1 cellular context compared by ENCODE assay signal in the genomic region with DNA sequence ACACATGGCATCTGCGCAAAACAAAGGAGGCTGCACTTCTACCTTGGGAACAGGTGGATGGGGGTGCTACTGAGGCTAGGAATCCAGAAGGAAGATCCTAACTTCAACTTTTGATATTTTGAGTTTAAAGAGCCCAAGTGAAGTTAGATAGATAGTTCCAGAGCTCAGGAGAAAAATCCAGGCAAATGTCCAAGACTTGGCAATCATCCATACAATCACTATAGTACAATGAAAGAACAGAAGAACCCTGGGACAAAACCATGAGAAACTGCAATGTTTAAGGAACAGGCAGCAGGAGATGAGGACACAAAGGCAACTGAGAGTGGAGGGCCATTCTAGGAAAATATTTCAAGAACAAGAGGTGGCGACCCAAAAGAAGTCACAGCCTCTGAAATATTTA.
TF ChIP-seq lines count a peak whose summit lies in the region.

No MANE protein-coding gene starts in this region.

TF ChIP-seq in GM23338, 12 proteins besides CTCF, POLR2A, EP300 and RAD21 (continued from another document):
- TF ChIP-seq, protein P1, sequence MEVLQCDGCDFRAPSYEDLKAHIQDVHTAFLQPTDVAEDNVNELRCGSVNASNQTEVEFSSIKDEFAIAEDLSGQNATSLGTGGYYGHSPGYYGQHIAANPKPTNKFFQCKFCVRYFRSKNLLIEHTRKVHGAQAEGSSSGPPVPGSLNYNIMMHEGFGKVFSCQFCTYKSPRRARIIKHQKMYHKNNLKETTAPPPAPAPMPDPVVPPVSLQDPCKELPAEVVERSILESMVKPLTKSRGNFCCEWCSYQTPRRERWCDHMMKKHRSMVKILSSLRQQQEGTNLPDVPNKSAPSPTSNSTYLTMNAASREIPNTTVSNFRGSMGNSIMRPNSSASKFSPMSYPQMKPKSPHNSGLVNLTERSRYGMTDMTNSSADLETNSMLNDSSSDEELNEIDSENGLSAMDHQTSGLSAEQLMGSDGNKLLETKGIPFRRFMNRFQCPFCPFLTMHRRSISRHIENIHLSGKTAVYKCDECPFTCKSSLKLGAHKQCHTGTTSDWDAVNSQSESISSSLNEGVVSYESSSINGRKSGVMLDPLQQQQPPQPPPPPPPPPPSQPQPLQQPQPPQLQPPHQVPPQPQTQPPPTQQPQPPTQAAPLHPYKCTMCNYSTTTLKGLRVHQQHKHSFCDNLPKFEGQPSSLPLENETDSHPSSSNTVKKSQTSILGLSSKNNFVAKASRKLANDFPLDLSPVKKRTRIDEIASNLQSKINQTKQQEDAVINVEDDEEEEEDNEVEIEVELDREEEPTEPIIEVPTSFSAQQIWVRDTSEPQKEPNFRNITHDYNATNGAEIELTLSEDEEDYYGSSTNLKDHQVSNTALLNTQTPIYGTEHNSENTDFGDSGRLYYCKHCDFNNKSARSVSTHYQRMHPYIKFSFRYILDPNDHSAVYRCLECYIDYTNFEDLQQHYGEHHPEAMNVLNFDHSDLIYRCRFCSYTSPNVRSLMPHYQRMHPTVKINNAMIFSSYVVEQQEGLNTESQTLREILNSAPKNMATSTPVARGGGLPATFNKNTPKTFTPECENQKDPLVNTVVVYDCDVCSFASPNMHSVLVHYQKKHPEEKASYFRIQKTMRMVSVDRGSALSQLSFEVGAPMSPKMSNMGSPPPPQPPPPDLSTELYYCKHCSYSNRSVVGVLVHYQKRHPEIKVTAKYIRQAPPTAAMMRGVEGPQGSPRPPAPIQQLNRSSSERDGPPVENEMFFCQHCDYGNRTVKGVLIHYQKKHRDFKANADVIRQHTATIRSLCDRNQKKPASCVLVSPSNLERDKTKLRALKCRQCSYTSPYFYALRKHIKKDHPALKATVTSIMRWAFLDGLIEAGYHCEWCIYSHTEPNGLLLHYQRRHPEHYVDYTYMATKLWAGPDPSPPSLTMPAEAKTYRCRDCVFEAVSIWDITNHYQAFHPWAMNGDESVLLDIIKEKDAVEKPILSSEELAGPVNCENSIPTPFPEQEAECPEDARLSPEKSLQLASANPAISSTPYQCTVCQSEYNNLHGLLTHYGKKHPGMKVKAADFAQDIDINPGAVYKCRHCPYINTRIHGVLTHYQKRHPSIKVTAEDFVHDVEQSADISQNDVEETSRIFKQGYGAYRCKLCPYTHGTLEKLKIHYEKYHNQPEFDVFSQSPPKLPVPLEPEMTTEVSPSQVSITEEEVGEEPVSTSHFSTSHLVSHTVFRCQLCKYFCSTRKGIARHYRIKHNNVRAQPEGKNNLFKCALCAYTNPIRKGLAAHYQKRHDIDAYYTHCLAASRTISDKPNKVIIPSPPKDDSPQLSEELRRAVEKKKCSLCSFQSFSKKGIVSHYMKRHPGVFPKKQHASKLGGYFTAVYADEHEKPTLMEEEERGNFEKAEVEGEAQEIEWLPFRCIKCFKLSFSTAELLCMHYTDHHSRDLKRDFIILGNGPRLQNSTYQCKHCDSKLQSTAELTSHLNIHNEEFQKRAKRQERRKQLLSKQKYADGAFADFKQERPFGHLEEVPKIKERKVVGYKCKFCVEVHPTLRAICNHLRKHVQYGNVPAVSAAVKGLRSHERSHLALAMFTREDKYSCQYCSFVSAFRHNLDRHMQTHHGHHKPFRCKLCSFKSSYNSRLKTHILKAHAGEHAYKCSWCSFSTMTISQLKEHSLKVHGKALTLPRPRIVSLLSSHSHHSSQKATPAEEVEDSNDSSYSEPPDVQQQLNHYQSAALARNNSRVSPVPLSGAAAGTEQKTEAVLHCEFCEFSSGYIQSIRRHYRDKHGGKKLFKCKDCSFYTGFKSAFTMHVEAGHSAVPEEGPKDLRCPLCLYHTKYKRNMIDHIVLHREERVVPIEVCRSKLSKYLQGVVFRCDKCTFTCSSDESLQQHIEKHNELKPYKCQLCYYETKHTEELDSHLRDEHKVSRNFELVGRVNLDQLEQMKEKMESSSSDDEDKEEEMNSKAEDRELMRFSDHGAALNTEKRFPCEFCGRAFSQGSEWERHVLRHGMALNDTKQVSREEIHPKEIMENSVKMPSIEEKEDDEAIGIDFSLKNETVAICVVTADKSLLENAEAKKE (CRISPR knock-in tag; IDR thresholded peaks at IDR 0.05), result no peak
- TF ChIP-seq NANOG (IDR thresholded peaks at IDR 0.05; ENCODE audit: borderline replicate concordance) (no peak), ETS1 (IDR thresholded peaks at IDR 0.05) (no peak), ZNF114 (CRISPR knock-in tag; IDR thresholded peaks at IDR 0.05) (no peak), EZH2phosphoT487 (IDR thresholded peaks at IDR 0.05; ENCODE audit: unreplicated experiment) (no peak), CREB1 (CRISPR knock-in tag; IDR thresholded peaks at IDR 0.05; ENCODE audit: low read depth) (no peak), JUNB (IDR thresholded peaks at IDR 0.05; ENCODE audit: unreplicated experiment) (no peak), ZNF331 (CRISPR knock-in tag; IDR thresholded peaks at IDR 0.05; ENCODE audit: low read depth) (no peak), POLR2AphosphoS5 (IDR thresholded peaks at IDR 0.05; ENCODE audit: low read depth) (no peak), STAT1 (IDR thresholded peaks at IDR 0.05; ENCODE audit: unreplicated experiment) (no peak)
